13 cellular contexts compared by ENCODE assay signal in the genomic region with DNA sequence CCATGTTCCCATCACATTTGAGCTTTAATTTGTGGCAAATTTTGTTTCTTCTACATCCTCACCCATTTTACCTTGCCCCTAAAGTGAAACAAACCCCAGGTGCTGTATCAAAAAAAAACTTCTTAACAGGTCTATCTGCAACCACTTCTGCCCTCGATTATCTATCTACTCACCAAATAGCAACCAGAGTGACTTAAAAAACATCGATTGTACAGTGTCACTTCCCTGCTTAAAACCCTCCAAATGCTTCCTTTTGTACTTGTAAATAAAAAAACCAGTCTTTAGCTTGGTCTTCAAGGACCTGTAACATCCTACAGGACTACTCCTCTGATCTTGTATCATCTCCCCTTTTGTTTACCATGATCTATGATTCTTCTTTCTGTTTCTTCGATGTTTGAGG.
DNase-seq lines count a peak whose midpoint lies in the region; ATAC-seq and TF ChIP-seq lines count a peak whose summit lies in the region.
"Had no signal": no experiment of that assay in that cellular context is flagged by ENCODE, and none has a peak within 500 bp of the region (broad histone marks: within the 10 kb centered on the region; RNA-seq: fewer than 3 reads in every experiment).

No MANE protein-coding gene starts in this region.

- H3K9me3 ChIP-seq in left ventricle myocardium inferior (replicated peaks) (no peaks in the 10 kb centered on the region), lower lobe of right lung (no peaks in the 10 kb centered on the region), upper lobe of left lung (no peaks in the 10 kb centered on the region)

- H3K27ac Mint-ChIP-seq in activated CD4-positive, alpha-beta memory T cell treated with anti-CD3 and anti-CD28 coated beads for 36 hours: peak overlapping the region; percentile 95
- H3K27ac Mint-ChIP-seq: GM23338, type B pancreatic cell had no signal

- H3K36me3 Mint-ChIP-seq in activated CD4-positive, alpha-beta memory T cell treated with anti-CD3 and anti-CD28 coated beads for 36 hours: peaks cover 7% of the 10 kb centered on the region

- POLR2A ChIA-PET in activated CD4-positive, alpha-beta memory T cell treated with anti-CD3 and anti-CD28 coated beads for 36 hours (lab: Charles Lee): interaction anchor here (0.8 to 2.7 kb wide), 7 partner anchors 13 to 88 kb away, joined by 3 to 13 read pairs (median 6); no protein-coding TSS in a partner anchor

- no peak overlapping the region for H3K4me3 ChIP-seq in left ventricle myocardium inferior
- no peak overlapping the region for H3K4me3 ChIP-seq in lower lobe of right lung
- H3K4me3 ChIP-seq in upper lobe of left lung: no peak overlapping the region
- H3K4me3 ChIP-seq: GM23338 had no signal

- H3K27ac ChIP-seq in left ventricle myocardium inferior (replicated peaks) (peak overlapping the region; percentile 74), lower lobe of right lung (peak overlapping the region; percentile 86), upper lobe of left lung (peak overlapping the region; percentile 79 to 91 (median 84))

- TF ChIP-seq EP300 in upper lobe of left lung (IDR thresholded peaks at IDR 0.05): no peak

- H3K27me3 Mint-ChIP-seq in activated CD4-positive, alpha-beta memory T cell treated with anti-CD3 and anti-CD28 coated beads for 36 hours: no peaks in the 10 kb centered on the region
- H3K27me3 Mint-ChIP-seq: type B pancreatic cell had no signal

- H3K9me3 Mint-ChIP-seq in activated CD4-positive, alpha-beta memory T cell treated with anti-CD3 and anti-CD28 coated beads for 36 hours: no peaks in the 10 kb centered on the region
- H3K9me3 Mint-ChIP-seq: GM23338, type B pancreatic cell had no signal

- peak overlapping the region; percentile 61 for H3K4me3 Mint-ChIP-seq in activated CD4-positive, alpha-beta memory T cell treated with anti-CD3 and anti-CD28 coated beads for 36 hours
- H3K4me3 Mint-ChIP-seq: GM23338, type B pancreatic cell had no signal

- ATAC-seq in left cardiac atrium: no peak
- ATAC-seq in lower lobe of right lung: no peak
- no peak for ATAC-seq in upper lobe of left lung (ENCODE audit: low FRiP score in 2 of 2)
- ATAC-seq in esophagus mucosa: no peak
- ATAC-seq: GM23338 had no signal

- H3K36me3 ChIP-seq in left ventricle myocardium inferior (peaks cover 24% of the 10 kb centered on the region), lower lobe of right lung (peaks cover 30% of the 10 kb centered on the region), upper lobe of left lung (peaks cover 0 to 26% (median 16%) of the 10 kb centered on the region in 4 donors)

- no peaks in the 10 kb centered on the region for H3K27me3 ChIP-seq in left ventricle myocardium inferior (ENCODE audit: low read depth)
- H3K27me3 ChIP-seq in lower lobe of right lung (ENCODE audit: low read depth): no peaks in the 10 kb centered on the region
- no peaks in the 10 kb centered on the region for H3K27me3 ChIP-seq in upper lobe of left lung

- in situ Hi-C loops in ACHN (cut with HindIII; ENCODE audit: low pct_ligation_motif_present, low pct_unique_long_range_greater_than_20kb, low sequenced_read_pairs): no loop called here

- peaks cover 41% of the 10 kb centered on the region for H3K4me1 Mint-ChIP-seq in activated CD4-positive, alpha-beta memory T cell treated with anti-CD3 and anti-CD28 coated beads for 36 hours (ENCODE audit: low read depth)
- H3K4me1 Mint-ChIP-seq: GM23338 had no signal

- CTCF ChIA-PET in activated CD4-positive, alpha-beta memory T cell treated with anti-CD3 and anti-CD28 coated beads for 36 hours (lab: Charles Lee): interaction anchor here (0.7 to 3.5 kb wide), 8 partner anchors 13 to 141 kb away, joined by 3 to 19 read pairs (median 8); no protein-coding TSS in a partner anchor

- 45 to 58% methylated on average over 3 of the region's 3 CpGs for WGBS in upper lobe of left lung, 2 donors

- intact Hi-C loops in left ventricle myocardium inferior (cut with micrococcal nuclease) (no loop called here), left cardiac atrium (cut with DNase I) (no loop called here), lower lobe of right lung (cut with DNase I) (no loop called here)
- intact Hi-C loops in activated CD4-positive, alpha-beta memory T cell treated with anti-CD3 and anti-CD28 coated beads for 36 hours (cut with micrococcal nuclease): no loop called here

- no peak for TF ChIP-seq CTCF in left ventricle myocardium inferior (IDR thresholded peaks at IDR 0.05; ENCODE audit: borderline replicate concordance)
- TF ChIP-seq CTCF in lower lobe of right lung (IDR thresholded peaks at IDR 0.05): no peak
- TF ChIP-seq CTCF in upper lobe of left lung (IDR thresholded peaks at IDR 0.05): no peak

- TF ChIP-seq POLR2A in upper lobe of left lung (IDR thresholded peaks at IDR 0.05): no peak

- H3K4me1 ChIP-seq in left ventricle myocardium inferior (peaks cover 72% of the 10 kb centered on the region), lower lobe of right lung (peaks cover 56% of the 10 kb centered on the region), upper lobe of left lung (peaks cover 29 to 50% (median 39%) of the 10 kb centered on the region in 4 donors)

- DNase-seq in left ventricle myocardium inferior: no peak
- DNase-seq in left cardiac atrium: no peak
- no peak for DNase-seq in activated CD4-positive, alpha-beta memory T cell treated with anti-CD3 and anti-CD28 coated beads for 36 hours
- DNase-seq in lower lobe of right lung: no peak
- DNase-seq in upper lobe of left lung: no peak
- DNase-seq in ACHN: no peak
- DNase-seq in DMS79 (lab: John Stamatoyannopoulos, UW): no peak
- DNase-seq: activated effector memory CD4-positive, alpha-beta T cell treated with Interleukin-2 at 50 U/mL for 16 hours; cortex of kidney; NCI-H2107 had no signal
